2 cellular contexts compared by ENCODE assay signal in the genomic region with DNA sequence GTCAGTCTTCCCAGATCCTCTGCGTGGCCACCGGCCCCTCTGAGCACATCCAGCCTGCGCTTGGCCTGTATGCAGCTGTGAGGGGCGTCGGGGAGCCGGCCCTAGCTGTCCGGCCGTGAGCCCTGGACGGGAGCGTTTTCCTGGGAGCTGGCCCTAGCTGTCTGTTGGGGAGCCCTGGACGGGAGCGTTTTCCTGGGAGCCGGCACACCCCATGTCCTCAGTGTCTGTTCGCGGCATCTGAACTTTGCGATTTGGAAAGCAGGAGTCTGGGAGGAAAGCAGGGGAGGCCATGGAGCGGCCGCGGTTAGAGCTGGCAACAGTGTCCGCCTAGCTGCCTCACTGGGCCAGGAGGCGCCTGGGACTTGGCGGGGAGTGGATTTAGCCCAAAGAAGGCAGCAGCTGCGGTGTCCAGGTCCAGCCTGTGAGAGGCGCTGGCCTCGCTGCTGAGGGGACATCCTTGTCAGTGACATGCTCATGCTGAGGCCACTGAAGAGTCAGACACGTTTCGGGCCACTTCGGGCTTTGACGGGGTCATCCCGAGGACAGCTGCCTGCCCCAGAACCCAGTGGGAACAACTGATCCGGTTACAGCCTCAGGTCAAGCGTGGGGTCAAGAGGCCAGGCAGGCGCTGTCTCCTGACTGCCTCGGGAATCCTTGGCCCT.
TF ChIP-seq lines count a peak whose summit lies in the region.

No MANE protein-coding gene starts in this region.

TF ChIP-seq in GM23338, 12 proteins besides CTCF, POLR2A, EP300 and RAD21 (continued from another document):
- TF ChIP-seq, protein P1, sequence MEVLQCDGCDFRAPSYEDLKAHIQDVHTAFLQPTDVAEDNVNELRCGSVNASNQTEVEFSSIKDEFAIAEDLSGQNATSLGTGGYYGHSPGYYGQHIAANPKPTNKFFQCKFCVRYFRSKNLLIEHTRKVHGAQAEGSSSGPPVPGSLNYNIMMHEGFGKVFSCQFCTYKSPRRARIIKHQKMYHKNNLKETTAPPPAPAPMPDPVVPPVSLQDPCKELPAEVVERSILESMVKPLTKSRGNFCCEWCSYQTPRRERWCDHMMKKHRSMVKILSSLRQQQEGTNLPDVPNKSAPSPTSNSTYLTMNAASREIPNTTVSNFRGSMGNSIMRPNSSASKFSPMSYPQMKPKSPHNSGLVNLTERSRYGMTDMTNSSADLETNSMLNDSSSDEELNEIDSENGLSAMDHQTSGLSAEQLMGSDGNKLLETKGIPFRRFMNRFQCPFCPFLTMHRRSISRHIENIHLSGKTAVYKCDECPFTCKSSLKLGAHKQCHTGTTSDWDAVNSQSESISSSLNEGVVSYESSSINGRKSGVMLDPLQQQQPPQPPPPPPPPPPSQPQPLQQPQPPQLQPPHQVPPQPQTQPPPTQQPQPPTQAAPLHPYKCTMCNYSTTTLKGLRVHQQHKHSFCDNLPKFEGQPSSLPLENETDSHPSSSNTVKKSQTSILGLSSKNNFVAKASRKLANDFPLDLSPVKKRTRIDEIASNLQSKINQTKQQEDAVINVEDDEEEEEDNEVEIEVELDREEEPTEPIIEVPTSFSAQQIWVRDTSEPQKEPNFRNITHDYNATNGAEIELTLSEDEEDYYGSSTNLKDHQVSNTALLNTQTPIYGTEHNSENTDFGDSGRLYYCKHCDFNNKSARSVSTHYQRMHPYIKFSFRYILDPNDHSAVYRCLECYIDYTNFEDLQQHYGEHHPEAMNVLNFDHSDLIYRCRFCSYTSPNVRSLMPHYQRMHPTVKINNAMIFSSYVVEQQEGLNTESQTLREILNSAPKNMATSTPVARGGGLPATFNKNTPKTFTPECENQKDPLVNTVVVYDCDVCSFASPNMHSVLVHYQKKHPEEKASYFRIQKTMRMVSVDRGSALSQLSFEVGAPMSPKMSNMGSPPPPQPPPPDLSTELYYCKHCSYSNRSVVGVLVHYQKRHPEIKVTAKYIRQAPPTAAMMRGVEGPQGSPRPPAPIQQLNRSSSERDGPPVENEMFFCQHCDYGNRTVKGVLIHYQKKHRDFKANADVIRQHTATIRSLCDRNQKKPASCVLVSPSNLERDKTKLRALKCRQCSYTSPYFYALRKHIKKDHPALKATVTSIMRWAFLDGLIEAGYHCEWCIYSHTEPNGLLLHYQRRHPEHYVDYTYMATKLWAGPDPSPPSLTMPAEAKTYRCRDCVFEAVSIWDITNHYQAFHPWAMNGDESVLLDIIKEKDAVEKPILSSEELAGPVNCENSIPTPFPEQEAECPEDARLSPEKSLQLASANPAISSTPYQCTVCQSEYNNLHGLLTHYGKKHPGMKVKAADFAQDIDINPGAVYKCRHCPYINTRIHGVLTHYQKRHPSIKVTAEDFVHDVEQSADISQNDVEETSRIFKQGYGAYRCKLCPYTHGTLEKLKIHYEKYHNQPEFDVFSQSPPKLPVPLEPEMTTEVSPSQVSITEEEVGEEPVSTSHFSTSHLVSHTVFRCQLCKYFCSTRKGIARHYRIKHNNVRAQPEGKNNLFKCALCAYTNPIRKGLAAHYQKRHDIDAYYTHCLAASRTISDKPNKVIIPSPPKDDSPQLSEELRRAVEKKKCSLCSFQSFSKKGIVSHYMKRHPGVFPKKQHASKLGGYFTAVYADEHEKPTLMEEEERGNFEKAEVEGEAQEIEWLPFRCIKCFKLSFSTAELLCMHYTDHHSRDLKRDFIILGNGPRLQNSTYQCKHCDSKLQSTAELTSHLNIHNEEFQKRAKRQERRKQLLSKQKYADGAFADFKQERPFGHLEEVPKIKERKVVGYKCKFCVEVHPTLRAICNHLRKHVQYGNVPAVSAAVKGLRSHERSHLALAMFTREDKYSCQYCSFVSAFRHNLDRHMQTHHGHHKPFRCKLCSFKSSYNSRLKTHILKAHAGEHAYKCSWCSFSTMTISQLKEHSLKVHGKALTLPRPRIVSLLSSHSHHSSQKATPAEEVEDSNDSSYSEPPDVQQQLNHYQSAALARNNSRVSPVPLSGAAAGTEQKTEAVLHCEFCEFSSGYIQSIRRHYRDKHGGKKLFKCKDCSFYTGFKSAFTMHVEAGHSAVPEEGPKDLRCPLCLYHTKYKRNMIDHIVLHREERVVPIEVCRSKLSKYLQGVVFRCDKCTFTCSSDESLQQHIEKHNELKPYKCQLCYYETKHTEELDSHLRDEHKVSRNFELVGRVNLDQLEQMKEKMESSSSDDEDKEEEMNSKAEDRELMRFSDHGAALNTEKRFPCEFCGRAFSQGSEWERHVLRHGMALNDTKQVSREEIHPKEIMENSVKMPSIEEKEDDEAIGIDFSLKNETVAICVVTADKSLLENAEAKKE (CRISPR knock-in tag; IDR thresholded peaks at IDR 0.05), result no peak
- no peak for TF ChIP-seq ZNF114 (CRISPR knock-in tag; IDR thresholded peaks at IDR 0.05)
- TF ChIP-seq EZH2 (IDR thresholded peaks at IDR 0.05; ENCODE audit: low read depth, unreplicated experiment), result no peak
- TF ChIP-seq, protein P2, sequence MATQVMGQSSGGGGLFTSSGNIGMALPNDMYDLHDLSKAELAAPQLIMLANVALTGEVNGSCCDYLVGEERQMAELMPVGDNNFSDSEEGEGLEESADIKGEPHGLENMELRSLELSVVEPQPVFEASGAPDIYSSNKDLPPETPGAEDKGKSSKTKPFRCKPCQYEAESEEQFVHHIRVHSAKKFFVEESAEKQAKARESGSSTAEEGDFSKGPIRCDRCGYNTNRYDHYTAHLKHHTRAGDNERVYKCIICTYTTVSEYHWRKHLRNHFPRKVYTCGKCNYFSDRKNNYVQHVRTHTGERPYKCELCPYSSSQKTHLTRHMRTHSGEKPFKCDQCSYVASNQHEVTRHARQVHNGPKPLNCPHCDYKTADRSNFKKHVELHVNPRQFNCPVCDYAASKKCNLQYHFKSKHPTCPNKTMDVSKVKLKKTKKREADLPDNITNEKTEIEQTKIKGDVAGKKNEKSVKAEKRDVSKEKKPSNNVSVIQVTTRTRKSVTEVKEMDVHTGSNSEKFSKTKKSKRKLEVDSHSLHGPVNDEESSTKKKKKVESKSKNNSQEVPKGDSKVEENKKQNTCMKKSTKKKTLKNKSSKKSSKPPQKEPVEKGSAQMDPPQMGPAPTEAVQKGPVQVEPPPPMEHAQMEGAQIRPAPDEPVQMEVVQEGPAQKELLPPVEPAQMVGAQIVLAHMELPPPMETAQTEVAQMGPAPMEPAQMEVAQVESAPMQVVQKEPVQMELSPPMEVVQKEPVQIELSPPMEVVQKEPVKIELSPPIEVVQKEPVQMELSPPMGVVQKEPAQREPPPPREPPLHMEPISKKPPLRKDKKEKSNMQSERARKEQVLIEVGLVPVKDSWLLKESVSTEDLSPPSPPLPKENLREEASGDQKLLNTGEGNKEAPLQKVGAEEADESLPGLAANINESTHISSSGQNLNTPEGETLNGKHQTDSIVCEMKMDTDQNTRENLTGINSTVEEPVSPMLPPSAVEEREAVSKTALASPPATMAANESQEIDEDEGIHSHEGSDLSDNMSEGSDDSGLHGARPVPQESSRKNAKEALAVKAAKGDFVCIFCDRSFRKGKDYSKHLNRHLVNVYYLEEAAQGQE (IDR thresholded peaks at IDR 0.05; ENCODE audit: unreplicated experiment), result no peak
- no peak for TF ChIP-seq CREB1 (CRISPR knock-in tag; IDR thresholded peaks at IDR 0.05; ENCODE audit: low read depth)
- TF ChIP-seq EZH2phosphoT487 (IDR thresholded peaks at IDR 0.05; ENCODE audit: unreplicated experiment), result no peak
- TF ChIP-seq ZNF331 (CRISPR knock-in tag; IDR thresholded peaks at IDR 0.05; ENCODE audit: low read depth), result no peak

TF ChIP-seq in SK-N-SH, 30 proteins besides CTCF, POLR2A, EP300 and RAD21 (continued from another document):
- TF ChIP-seq, protein P3, sequence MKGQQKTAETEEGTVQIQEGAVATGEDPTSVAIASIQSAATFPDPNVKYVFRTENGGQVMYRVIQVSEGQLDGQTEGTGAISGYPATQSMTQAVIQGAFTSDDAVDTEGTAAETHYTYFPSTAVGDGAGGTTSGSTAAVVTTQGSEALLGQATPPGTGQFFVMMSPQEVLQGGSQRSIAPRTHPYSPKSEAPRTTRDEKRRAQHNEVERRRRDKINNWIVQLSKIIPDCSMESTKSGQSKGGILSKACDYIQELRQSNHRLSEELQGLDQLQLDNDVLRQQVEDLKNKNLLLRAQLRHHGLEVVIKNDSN (IDR thresholded peaks at IDR 0.05; ENCODE audit: borderline replicate concordance, low read depth), result no peak
- TF ChIP-seq YY1 (IDR thresholded peaks at IDR 0.05; ENCODE audit: low read depth) (no peak), MEF2A (IDR thresholded peaks at IDR 0.05; ENCODE audit: borderline replicate concordance, low read depth) (no peak), RFX5 (IDR thresholded peaks at IDR 0.05; ENCODE audit: low read length) (no peak), FOSL2 (IDR thresholded peaks at IDR 0.05; ENCODE audit: borderline replicate concordance, low read depth) (no peak), GABPA (IDR thresholded peaks at IDR 0.05; ENCODE audit: low read depth) (no peak), FOXM1 (IDR thresholded peaks at IDR 0.05; ENCODE audit: low read depth) (no peak), TAF1 (IDR thresholded peaks at IDR 0.05; ENCODE audit: borderline replicate concordance, low read depth, low read length) (no peak), EZH2phosphoT487 (IDR thresholded peaks at IDR 0.05; ENCODE audit: borderline replicate concordance, low read depth) (no peak), CHD2 (IDR thresholded peaks at IDR 0.05; ENCODE audit: low read length, partially characterized antibody) (no peak)
- TF ChIP-seq, protein P4, sequence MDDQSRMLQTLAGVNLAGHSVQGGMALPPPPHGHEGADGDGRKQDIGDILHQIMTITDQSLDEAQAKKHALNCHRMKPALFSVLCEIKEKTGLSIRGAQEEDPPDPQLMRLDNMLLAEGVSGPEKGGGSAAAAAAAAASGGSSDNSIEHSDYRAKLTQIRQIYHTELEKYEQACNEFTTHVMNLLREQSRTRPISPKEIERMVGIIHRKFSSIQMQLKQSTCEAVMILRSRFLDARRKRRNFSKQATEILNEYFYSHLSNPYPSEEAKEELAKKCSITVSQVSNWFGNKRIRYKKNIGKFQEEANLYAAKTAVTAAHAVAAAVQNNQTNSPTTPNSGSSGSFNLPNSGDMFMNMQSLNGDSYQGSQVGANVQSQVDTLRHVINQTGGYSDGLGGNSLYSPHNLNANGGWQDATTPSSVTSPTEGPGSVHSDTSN (IDR thresholded peaks at IDR 0.05), result no peak
- TF ChIP-seq, protein P5, sequence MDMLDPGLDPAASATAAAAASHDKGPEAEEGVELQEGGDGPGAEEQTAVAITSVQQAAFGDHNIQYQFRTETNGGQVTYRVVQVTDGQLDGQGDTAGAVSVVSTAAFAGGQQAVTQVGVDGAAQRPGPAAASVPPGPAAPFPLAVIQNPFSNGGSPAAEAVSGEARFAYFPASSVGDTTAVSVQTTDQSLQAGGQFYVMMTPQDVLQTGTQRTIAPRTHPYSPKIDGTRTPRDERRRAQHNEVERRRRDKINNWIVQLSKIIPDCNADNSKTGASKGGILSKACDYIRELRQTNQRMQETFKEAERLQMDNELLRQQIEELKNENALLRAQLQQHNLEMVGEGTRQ (IDR thresholded peaks at IDR 0.05; ENCODE audit: borderline replicate concordance, low read depth, low read length), result no peak
- TF ChIP-seq, protein P2 (IDR thresholded peaks at IDR 0.05; ENCODE audit: low read depth, low read length), result no peak
